In genomic region chr17:38453951-38454421, GRCh38 we compare ENCODE assay signal across 9 cellular contexts. TPM values are rescaled to one million over a fixed set of nuclear protein-coding genes. Genes with fewer than 3 reads are reported as not detected.
DNase-seq lines count a peak whose midpoint lies in the region; ATAC-seq and TF ChIP-seq lines count a peak whose summit lies in the region.
"Had no signal": no experiment of that assay in that cellular context is flagged by ENCODE, and none has a peak within 500 bp of the region (broad histone marks: within the 10 kb centered on the region; RNA-seq: fewer than 3 reads in every experiment).

No MANE protein-coding gene starts in this region.

- peaks cover 66% of the 10 kb centered on the region for H3K4me1 Mint-ChIP-seq in GM23338
- H3K4me1 Mint-ChIP-seq in activated CD8-positive, alpha-beta T cell treated with anti-CD3 and anti-CD28 coated beads for 36 hours (ENCODE audit: low read depth), result peaks cover 12% of the 10 kb centered on the region

- POLR2A ChIA-PET in GM10248 (lab: Yijun Ruan, JAX), result no interaction called here
- POLR2A ChIA-PET in activated CD8-positive, alpha-beta T cell treated with anti-CD3 and anti-CD28 coated beads for 36 hours (lab: Charles Lee), result no interaction called here

- H3K9me3 ChIP-seq in SJCRH30 (replicated peaks), result no peaks in the 10 kb centered on the region

- no peak for DNase-seq in GM23338 (ENCODE audit: low spot score)
- DNase-seq in SJCRH30, result peak; percentile 92 to 93
- no peak for DNase-seq in fibroblast of the aortic adventitia (ENCODE audit: low read depth)
- DNase-seq in skeletal muscle cell (ENCODE audit: low read depth), result no peak
- no peak for DNase-seq in activated effector memory CD4-positive, alpha-beta T cell treated with Interleukin-2 at 50 U/mL for 16 hours
- no peak for DNase-seq in GM10248 (ENCODE audit: extremely low spot score)
- no peak for DNase-seq in NCI-H1048 (lab: John Stamatoyannopoulos, UW)
- no peak for DNase-seq in activated CD8-positive, alpha-beta T cell treated with anti-CD3 and anti-CD28 coated beads for 36 hours
- DNase-seq: naive B cell had no signal

- no peak overlapping the region for H3K27ac Mint-ChIP-seq in GM23338
- H3K27ac Mint-ChIP-seq in activated CD8-positive, alpha-beta T cell treated with anti-CD3 and anti-CD28 coated beads for 36 hours, result no peak overlapping the region
- H3K27ac Mint-ChIP-seq: naive B cell had no signal

- H3F3A ChIP-seq in GM23338 (replicated peaks; ENCODE audit: low read depth), result peaks cover 43% of the 10 kb centered on the region

- H3K4me2 ChIP-seq in GM23338, result peak overlapping the region; percentile 85

- ATAC-seq in GM23338, result no peak
- ATAC-seq in activated CD8-positive, alpha-beta T cell treated with anti-CD3 and anti-CD28 coated beads for 36 hours, result no peak

- H3K27me3 Mint-ChIP-seq in GM23338 (ENCODE audit: insufficient read depth, low read depth, poor library complexity), result peaks cover 48% of the 10 kb centered on the region
- H3K27me3 Mint-ChIP-seq in activated CD8-positive, alpha-beta T cell treated with anti-CD3 and anti-CD28 coated beads for 36 hours, result peaks cover 35% of the 10 kb centered on the region

- H3K4me3 ChIP-seq in GM23338 (peak overlapping the region; percentile 69), SJCRH30 (peak overlapping the region; percentile 60), fibroblast of the aortic adventitia (ENCODE audit: low read depth, low read length) (peak overlapping the region; percentile 81), skeletal muscle cell (ENCODE audit: low read depth, low read length) (peak overlapping the region; percentile 60)

- H3K36me3 ChIP-seq in GM23338 (ENCODE audit: insufficient read depth) (peaks cover 3% of the 10 kb centered on the region; the same call in 1 of the 2 replicates), SJCRH30 (peaks cover under 1% of the 10 kb centered on the region)

- H3K79me2 ChIP-seq in GM23338 (replicated peaks; ENCODE audit: insufficient read depth), result peaks cover 68% of the 10 kb centered on the region

- intact Hi-C loops in activated CD8-positive, alpha-beta T cell treated with anti-CD3 and anti-CD28 coated beads for 36 hours (cut with micrococcal nuclease), result no loop called here

- no peaks in the 10 kb centered on the region; the same call in 1 of the 2 replicates for H4K20me1 ChIP-seq in GM23338 (replicated peaks; ENCODE audit: insufficient read depth)

- peaks cover 3% of the 10 kb centered on the region for H3K9me3 Mint-ChIP-seq in GM23338
- no peaks in the 10 kb centered on the region for H3K9me3 Mint-ChIP-seq in activated CD8-positive, alpha-beta T cell treated with anti-CD3 and anti-CD28 coated beads for 36 hours

- TF ChIP-seq CTCF in GM23338 (conservative IDR thresholded peaks at IDR 0.05; ENCODE audit: low read depth in 2 of 2) (no peak), fibroblast of the aortic adventitia (IDR thresholded peaks at IDR 0.05; ENCODE audit: insufficient read depth, low read length) (no peak), GM10248 (IDR thresholded peaks at IDR 0.05; ENCODE audit: control extremely low read depth, extremely low read depth, low read depth, missing control alignments) (no peak)
- TF ChIP-seq CTCF in activated CD8-positive, alpha-beta T cell treated with anti-CD3 and anti-CD28 coated beads for 36 hours (IDR thresholded peaks at IDR 0.05), result no peak

- no peaks in the 10 kb centered on the region for H3K9me2 ChIP-seq in GM23338 (ENCODE audit: insufficient read depth)

- H3K27me3 ChIP-seq in GM23338 (ENCODE audit: insufficient read depth) (no peaks in the 10 kb centered on the region), SJCRH30 (no peaks in the 10 kb centered on the region)

- peaks cover 14% of the 10 kb centered on the region for H3K36me3 Mint-ChIP-seq in GM23338 (ENCODE audit: low read depth)
- H3K36me3 Mint-ChIP-seq in activated CD8-positive, alpha-beta T cell treated with anti-CD3 and anti-CD28 coated beads for 36 hours (ENCODE audit: low read depth), result no peaks in the 10 kb centered on the region

- H3K4me1 ChIP-seq in GM23338 (ENCODE audit: insufficient read depth) (peaks cover 57% of the 10 kb centered on the region), SJCRH30 (peaks cover 68% of the 10 kb centered on the region)

- H3K4me3 Mint-ChIP-seq in GM23338, result peak overlapping the region; percentile 81
- no peak overlapping the region for H3K4me3 Mint-ChIP-seq in activated CD8-positive, alpha-beta T cell treated with anti-CD3 and anti-CD28 coated beads for 36 hours

- no peak overlapping the region for H2AFZ ChIP-seq in GM23338

- H3K27ac ChIP-seq in GM23338 (ENCODE audit: low read depth) (peak overlapping the region; percentile 83; the same call in 1 of the 2 replicates), SJCRH30 (peak overlapping the region; percentile 91)

- CTCF ChIA-PET in GM10248 (lab: Yijun Ruan, JAX), result no interaction called here
- CTCF ChIA-PET in activated CD8-positive, alpha-beta T cell treated with anti-CD3 and anti-CD28 coated beads for 36 hours (lab: Charles Lee), result interaction anchor here (0.9 to 1.0 kb wide), 2 partner anchors 31 to 101 kb away, joined by 3 read pairs; no protein-coding TSS in a partner anchor

TF ChIP-seq in GM23338, 12 proteins besides CTCF, POLR2A, EP300 and RAD21:
- no peak for TF ChIP-seq CREB1 (CRISPR knock-in tag; IDR thresholded peaks at IDR 0.05; ENCODE audit: low read depth)
- TF ChIP-seq POLR2AphosphoS5 (IDR thresholded peaks at IDR 0.05; ENCODE audit: low read depth), result 0 out of 2 replicates have a peak, but pooled peaks have one; percentile 5

RNA-seq across cellular contexts. Expression of gene ARHGAP23, which starts 25.7 kb away (rescaled TPM):
- total RNA-seq in GM23338 (2014; rRNA removed; shearing (Covaris generic)), result 116 and 150 TPM in 2 replicates
- polyA plus RNA-seq in GM23338 (2016; fragmentation: Nextera tagmentation; extraction: Ambion mirVana), result 21.4 and 24.1 TPM in 2 replicates
- 35.7 and 37.9 TPM in 2 replicates for total RNA-seq in SJCRH30 (2014; rRNA removed; shearing (Covaris generic))
- total RNA-seq in fibroblast of the aortic adventitia (ENCODE audit: low replicate concordance), result 36.6 and 38.3 TPM in 2 replicates
- total RNA-seq in activated CD8-positive, alpha-beta T cell treated with anti-CD3 and anti-CD28 coated beads for 36 hours, result under 1 TPM; 0.40 to 0.47 TPM

Comparison
In these comparisons a context has a peak if more than half of its experiments do, and no peak if none do; other contexts are left out.
1. DNase-seq: peak in SJCRH30 (2 of 2); none in GM23338 (single experiment), fibroblast of the aortic adventitia (single experiment), skeletal muscle cell (single experiment), activated effector memory CD4-positive, alpha-beta T cell treated with Interleukin-2 at 50 U/mL for 16 hours (single experiment), GM10248 (single experiment), NCI-H1048 (single experiment) and activated CD8-positive, alpha-beta T cell treated with anti-CD3 and anti-CD28 coated beads for 36 hours (single experiment).
2. RNA of gene ARHGAP23, which starts 25.7 kb away (total RNA-seq): 116 to 150 TPM in GM23338, 36.6 to 38.3 TPM in fibroblast of the aortic adventitia and 35.7 to 37.9 TPM in SJCRH30; 0.40 to 0.47 TPM in activated CD8-positive, alpha-beta T cell treated with anti-CD3 and anti-CD28 coated beads for 36 hours; every median in the first group is over 10 times any median in the second.
3. Peak in every context shown above with its lines, with median percentiles within 50 percentile points of each other: H3K4me3 ChIP-seq.